In the genomic region with DNA sequence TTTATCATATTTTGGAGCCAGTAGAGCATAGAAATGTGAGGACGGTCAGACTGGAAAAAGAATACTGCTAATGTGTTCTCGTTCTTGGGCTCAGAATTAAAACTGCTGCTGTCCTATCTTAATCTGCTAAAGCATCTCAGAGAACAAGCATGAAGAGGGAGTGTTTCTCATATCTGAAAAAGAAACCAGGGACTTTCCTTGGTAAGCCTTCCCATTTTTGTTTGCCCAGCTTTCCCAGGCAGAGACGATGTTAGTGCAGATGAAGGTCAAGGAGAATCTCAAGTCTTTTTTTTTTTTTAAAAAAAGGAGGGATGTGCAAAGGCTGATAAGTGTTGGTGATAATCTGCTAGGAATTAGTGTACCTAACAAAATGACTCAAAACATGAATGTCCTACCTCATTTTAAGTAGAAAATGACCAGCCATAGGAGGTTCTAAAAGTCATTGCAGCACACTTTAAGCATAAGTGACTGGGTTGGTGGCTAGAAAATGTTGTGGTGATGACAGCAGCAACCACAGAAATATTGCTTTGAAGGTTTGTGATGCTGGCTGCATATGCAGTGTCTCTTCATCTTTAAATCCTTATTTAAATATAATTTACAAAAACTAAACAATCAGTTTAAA, we compare ENCODE assay signal across 8 cellular contexts. TPM values are rescaled to one million over a fixed set of nuclear protein-coding genes. Genes with fewer than 3 reads are reported as not detected.
DNase-seq lines count a peak whose midpoint lies in the region; ATAC-seq and TF ChIP-seq lines count a peak whose summit lies in the region.

No MANE protein-coding gene starts in this region.

- TF ChIP-seq CTCF in HEK293 (tag by site-specific recombination; IDR thresholded peaks at IDR 0.05) (no peak), osteocyte (IDR thresholded peaks at IDR 0.05) (no peak), endothelial cell (IDR thresholded peaks at IDR 0.05; ENCODE audit: unreplicated experiment) (no peak), GM23338 (conservative IDR thresholded peaks at IDR 0.05; ENCODE audit: low read depth in 2 of 2) (no peak)

- H3K4me3 ChIP-seq in HEK293 (ENCODE audit: low read depth, low read length) (no peak overlapping the region), GM23338 (no peak overlapping the region)

- peak overlapping the region; percentile 58 for H3K27ac Mint-ChIP-seq in T-helper 2 cell treated with Interferon-gamma antibody and Interleukin-4, amounts not matched to agents 5 μg/mL and 100 μg/mL, for 36 hours
- H3K27ac Mint-ChIP-seq in osteocyte (ENCODE audit: unreplicated experiment) (peak overlapping the region; percentile 87), endothelial cell (ENCODE audit: unreplicated experiment) (no peak overlapping the region), GM23338 (no peak overlapping the region)

- H3K36me3 ChIP-seq in HEK293 (ENCODE audit: control insufficient read depth in 2 of 2, insufficient read depth in 1 of 2, low read length in 2 of 2) = no peaks in the 10 kb centered on the region
- H3K36me3 ChIP-seq in GM23338 (ENCODE audit: insufficient read depth) = no peaks in the 10 kb centered on the region

- peaks cover 93% of the 10 kb centered on the region for H3K27me3 ChIP-seq in GM23338 (ENCODE audit: insufficient read depth)

- CTCF ChIA-PET in HEK293 (lab: Yijun Ruan, JAX) = interaction anchor here (0.6 kb wide), 1 partner anchor 383 kb away, joined by 3 read pairs; no protein-coding TSS in a partner anchor

- H3K27me3 Mint-ChIP-seq in T-helper 2 cell treated with Interferon-gamma antibody and Interleukin-4, amounts not matched to agents 5 μg/mL and 100 μg/mL, for 36 hours (ENCODE audit: low read depth) = peaks cover 4% of the 10 kb centered on the region
- H3K27me3 Mint-ChIP-seq in osteocyte (ENCODE audit: unreplicated experiment) (no peaks in the 10 kb centered on the region), endothelial cell (ENCODE audit: unreplicated experiment) (peaks cover 3% of the 10 kb centered on the region), GM23338 (ENCODE audit: insufficient read depth, low read depth, poor library complexity) (peaks cover 39% of the 10 kb centered on the region)

- H4K20me1 ChIP-seq in GM23338 (replicated peaks; ENCODE audit: insufficient read depth) = peaks cover 58% of the 10 kb centered on the region

- H3K4me1 Mint-ChIP-seq in T-helper 2 cell treated with Interferon-gamma antibody and Interleukin-4, amounts not matched to agents 5 μg/mL and 100 μg/mL, for 36 hours (ENCODE audit: low read depth) = peaks cover 52% of the 10 kb centered on the region
- H3K4me1 Mint-ChIP-seq in osteocyte (ENCODE audit: unreplicated experiment) = peaks cover 86% of the 10 kb centered on the region
- peaks cover 27% of the 10 kb centered on the region for H3K4me1 Mint-ChIP-seq in endothelial cell (ENCODE audit: unreplicated experiment)
- peaks cover 28% of the 10 kb centered on the region for H3K4me1 Mint-ChIP-seq in GM23338

- H3K4me3 Mint-ChIP-seq in T-helper 2 cell treated with Interferon-gamma antibody and Interleukin-4, amounts not matched to agents 5 μg/mL and 100 μg/mL, for 36 hours = peak overlapping the region; percentile 86
- peak overlapping the region; percentile 65 for H3K4me3 Mint-ChIP-seq in osteocyte (ENCODE audit: unreplicated experiment)
- no peak overlapping the region for H3K4me3 Mint-ChIP-seq in endothelial cell (ENCODE audit: unreplicated experiment)
- no peak overlapping the region for H3K4me3 Mint-ChIP-seq in GM23338

- POLR2A ChIA-PET in HEK293 (lab: Yijun Ruan, JAX) = no interaction called here

- peak; percentile 66 for DNase-seq in T-helper 2 cell treated with Interferon-gamma antibody and Interleukin-4, amounts not matched to agents 5 μg/mL and 100 μg/mL, for 36 hours (ENCODE audit: low spot score)
- DNase-seq in osteocyte (ENCODE audit: extremely low spot score, unreplicated experiment) = no peak
- no peak for DNase-seq in NCI-H1436 (lab: John Stamatoyannopoulos, UW)
- DNase-seq in hepatic stellate cell (ENCODE audit: low spot score) = no peak
- no peak for DNase-seq in endothelial cell (ENCODE audit: low spot score)
- DNase-seq in GM23338 (ENCODE audit: low spot score) = no peak

- H3K9me3 Mint-ChIP-seq in T-helper 2 cell treated with Interferon-gamma antibody and Interleukin-4, amounts not matched to agents 5 μg/mL and 100 μg/mL, for 36 hours = no peaks in the 10 kb centered on the region
- H3K9me3 Mint-ChIP-seq in osteocyte (ENCODE audit: unreplicated experiment) (no peaks in the 10 kb centered on the region), endothelial cell (ENCODE audit: unreplicated experiment) (no peaks in the 10 kb centered on the region), GM23338 (no peaks in the 10 kb centered on the region)

- H3K27ac ChIP-seq in HEK293 (ENCODE audit: extremely low read depth, low read depth, low read length) = no peak overlapping the region
- no peak overlapping the region for H3K27ac ChIP-seq in GM23338 (ENCODE audit: low read depth)

- ATAC-seq in GM18519 (IDR thresholded peaks at IDR 0.05; ENCODE audit: low FRiP score, unreplicated experiment) (peak; percentile 50), GM23338 (no peak)

- peaks cover 7% of the 10 kb centered on the region for H3K36me3 Mint-ChIP-seq in T-helper 2 cell treated with Interferon-gamma antibody and Interleukin-4, amounts not matched to agents 5 μg/mL and 100 μg/mL, for 36 hours (ENCODE audit: low read depth)
- H3K36me3 Mint-ChIP-seq in osteocyte (ENCODE audit: unreplicated experiment) (peaks cover 24% of the 10 kb centered on the region), endothelial cell (ENCODE audit: low read depth, unreplicated experiment) (peaks cover 7% of the 10 kb centered on the region), GM23338 (ENCODE audit: low read depth) (no peaks in the 10 kb centered on the region)

- peaks cover 13% of the 10 kb centered on the region for H3F3A ChIP-seq in GM23338 (replicated peaks; ENCODE audit: low read depth)

- H3K4me1 ChIP-seq in HEK293 (ENCODE audit: control insufficient read depth, insufficient read depth, low read length) (peaks cover 23% of the 10 kb centered on the region), GM23338 (ENCODE audit: insufficient read depth) (peaks cover 25% of the 10 kb centered on the region)

- H3K4me2 ChIP-seq in GM23338 = no peak overlapping the region

- H3K9me2 ChIP-seq in GM23338 (ENCODE audit: insufficient read depth) = no peaks in the 10 kb centered on the region

- H3K9me3 ChIP-seq in HEK293 (ENCODE audit: control insufficient read depth, insufficient read depth, low read depth, low read length) = no peaks in the 10 kb centered on the region

- no peak overlapping the region for H2AFZ ChIP-seq in GM23338

- H3K79me2 ChIP-seq in GM23338 (replicated peaks; ENCODE audit: insufficient read depth) = peaks cover 2% of the 10 kb centered on the region; the same call in 1 of the 2 replicates

TF ChIP-seq in HEK293, 187 proteins besides CTCF, POLR2A, EP300 and RAD21:
- TF ChIP-seq, protein P1, sequence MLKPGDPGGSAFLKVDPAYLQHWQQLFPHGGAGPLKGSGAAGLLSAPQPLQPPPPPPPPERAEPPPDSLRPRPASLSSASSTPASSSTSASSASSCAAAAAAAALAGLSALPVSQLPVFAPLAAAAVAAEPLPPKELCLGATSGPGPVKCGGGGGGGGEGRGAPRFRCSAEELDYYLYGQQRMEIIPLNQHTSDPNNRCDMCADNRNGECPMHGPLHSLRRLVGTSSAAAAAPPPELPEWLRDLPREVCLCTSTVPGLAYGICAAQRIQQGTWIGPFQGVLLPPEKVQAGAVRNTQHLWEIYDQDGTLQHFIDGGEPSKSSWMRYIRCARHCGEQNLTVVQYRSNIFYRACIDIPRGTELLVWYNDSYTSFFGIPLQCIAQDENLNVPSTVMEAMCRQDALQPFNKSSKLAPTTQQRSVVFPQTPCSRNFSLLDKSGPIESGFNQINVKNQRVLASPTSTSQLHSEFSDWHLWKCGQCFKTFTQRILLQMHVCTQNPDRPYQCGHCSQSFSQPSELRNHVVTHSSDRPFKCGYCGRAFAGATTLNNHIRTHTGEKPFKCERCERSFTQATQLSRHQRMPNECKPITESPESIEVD (tag by site-specific recombination; IDR thresholded peaks at IDR 0.05) = peak; percentile 50; the same call in 1 of the 2 replicates
- TF ChIP-seq ZNF626 (tag by site-specific recombination; IDR thresholded peaks at IDR 0.05) = no peak
TF ChIP-seq in HEK293: peak in this region for 1.

TF ChIP-seq in GM23338, 12 proteins besides CTCF, POLR2A, EP300 and RAD21 (continues in another document):
- TF ChIP-seq ZNF331 (CRISPR knock-in tag; IDR thresholded peaks at IDR 0.05; ENCODE audit: low read depth) (no peak), ZNF114 (CRISPR knock-in tag; IDR thresholded peaks at IDR 0.05) (no peak), CREB1 (CRISPR knock-in tag; IDR thresholded peaks at IDR 0.05; ENCODE audit: low read depth) (no peak), EZH2phosphoT487 (IDR thresholded peaks at IDR 0.05; ENCODE audit: unreplicated experiment) (no peak)
- TF ChIP-seq, protein P2, sequence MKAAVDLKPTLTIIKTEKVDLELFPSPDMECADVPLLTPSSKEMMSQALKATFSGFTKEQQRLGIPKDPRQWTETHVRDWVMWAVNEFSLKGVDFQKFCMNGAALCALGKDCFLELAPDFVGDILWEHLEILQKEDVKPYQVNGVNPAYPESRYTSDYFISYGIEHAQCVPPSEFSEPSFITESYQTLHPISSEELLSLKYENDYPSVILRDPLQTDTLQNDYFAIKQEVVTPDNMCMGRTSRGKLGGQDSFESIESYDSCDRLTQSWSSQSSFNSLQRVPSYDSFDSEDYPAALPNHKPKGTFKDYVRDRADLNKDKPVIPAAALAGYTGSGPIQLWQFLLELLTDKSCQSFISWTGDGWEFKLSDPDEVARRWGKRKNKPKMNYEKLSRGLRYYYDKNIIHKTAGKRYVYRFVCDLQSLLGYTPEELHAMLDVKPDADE (IDR thresholded peaks at IDR 0.05) = no peak

RNA-seq across cellular contexts. Expression of a gene that starts 55.1 kb away (rescaled TPM):
- 38.5 and 47.2 TPM in 2 replicates for total RNA-seq in osteocyte
- total RNA-seq in endothelial cell (ENCODE audit: unreplicated experiment) = 25.8 TPM
- 34.4 and 39.4 TPM in 2 replicates for total RNA-seq in GM23338 (2014; rRNA removed; shearing (Covaris generic))
- 187 TPM in 2 replicates for polyA plus RNA-seq in GM23338 (2016; fragmentation: Nextera tagmentation; extraction: Ambion mirVana)

Comparison
In these comparisons a context has a peak if more than half of its experiments do, and no peak if none do; other contexts are left out.
1. H3K27ac Mint-ChIP-seq: peak in T-helper 2 cell treated with Interferon-gamma antibody and Interleukin-4, amounts not matched to agents 5 μg/mL and 100 μg/mL, for 36 hours (single experiment) and osteocyte (single experiment); none in endothelial cell (single experiment) and GM23338 (single experiment).
2. H3K4me3 Mint-ChIP-seq: peak in T-helper 2 cell treated with Interferon-gamma antibody and Interleukin-4, amounts not matched to agents 5 μg/mL and 100 μg/mL, for 36 hours (single experiment) and osteocyte (single experiment); none in endothelial cell (single experiment) and GM23338 (single experiment).